In the genomic region with DNA sequence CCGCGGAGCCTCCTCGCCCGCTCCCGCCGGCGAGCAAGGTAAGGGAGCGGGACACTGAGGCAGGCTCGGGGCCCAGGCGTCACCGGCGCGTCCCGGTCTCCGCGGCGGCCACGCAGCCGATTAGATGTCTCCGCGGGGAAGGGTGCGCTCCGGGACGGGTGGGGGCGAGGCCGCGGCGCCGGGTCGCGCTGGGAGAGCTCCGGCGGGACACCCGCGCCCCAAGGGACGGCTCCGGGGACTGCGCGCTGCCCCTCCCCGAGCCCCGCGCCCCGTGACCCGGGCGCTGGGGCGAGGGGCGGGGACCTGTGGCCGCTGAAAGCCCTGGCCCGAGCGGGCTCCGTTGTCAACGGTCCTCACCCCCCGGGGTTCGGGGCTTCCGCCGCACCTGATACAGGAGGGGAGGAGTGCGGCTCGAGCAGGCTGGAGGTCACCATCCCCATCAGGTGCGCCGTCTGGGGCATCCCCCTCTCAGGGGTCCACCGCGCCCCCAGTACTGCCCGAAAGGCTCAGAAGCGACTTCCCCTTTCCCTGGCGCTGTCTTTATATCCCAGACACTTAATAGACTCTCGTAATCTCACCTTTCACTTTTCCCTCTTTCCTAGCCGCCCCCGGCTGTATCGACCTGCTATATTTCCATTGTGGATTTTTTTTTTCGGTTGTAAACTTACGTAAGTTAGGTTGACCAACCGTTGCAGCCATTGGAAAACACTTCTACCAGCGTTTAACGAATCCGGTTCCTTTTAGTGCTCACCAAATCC, we compare ENCODE assay signal across 8 cellular contexts. TPM values are rescaled to one million over a fixed set of nuclear protein-coding genes. Genes with fewer than 3 reads are reported as not detected.
A peak's percentile ranks its signal among the peaks of the same experiment; 100 is the strongest.
DNase-seq lines count a peak whose midpoint lies in the region; TF ChIP-seq lines count a peak whose summit lies in the region.

No MANE protein-coding gene starts in this region.

- peak overlapping the region; percentile 79 for H2BK5ac ChIP-seq in mesenchymal stem cell (ENCODE audit: low read depth, low read length, poor library complexity, severe bottlenecking)

- WGBS in mesenchymal stem cell = 6% methylated on average over 65 of the region's 75 CpGs

- H3F3A ChIP-seq in Loucy (ENCODE audit: low read depth) = no peaks in the 10 kb centered on the region

- H3K4me1 ChIP-seq in Loucy (ENCODE audit: insufficient read depth, low read length, poor library complexity, severe bottlenecking) (peaks cover 49% of the 10 kb centered on the region), mesenchymal stem cell (ENCODE audit: control insufficient read depth, insufficient read depth, low read depth, low read length) (peaks cover 6% of the 10 kb centered on the region)

- peaks cover 54% of the 10 kb centered on the region for H3K79me2 ChIP-seq in Loucy (ENCODE audit: insufficient read depth, low read length)

- CTCF ChIA-PET in GM10248 (lab: Yijun Ruan, JAX) = interaction anchor here (1.1 kb wide), 1 partner anchor 10 kb away, joined by 3 read pairs; no protein-coding TSS in a partner anchor
- CTCF ChIA-PET in activated CD4-positive, alpha-beta T cell treated with anti-CD3 and anti-CD28 coated beads, Interleukin-2, amount 10 ng/mL, durations not matched to agents 7 days and 5 days (lab: Charles Lee) = interaction anchor here (1.1 kb wide), 1 partner anchor 62 kb away, joined by 3 read pairs; no protein-coding TSS in a partner anchor

- peak overlapping the region; percentile 88 for H3K4me3 ChIP-seq in H7 (ENCODE audit: insufficient read depth, low read depth, low read length)
- H3K4me3 ChIP-seq in Loucy (ENCODE audit: low read length, poor library complexity, severe bottlenecking) = peak overlapping the region; percentile 93
- H3K4me3 ChIP-seq in mesenchymal stem cell (ENCODE audit: insufficient read depth in 1 of 2, low read depth in 1 of 2, low read length in 2 of 2) = peak overlapping the region; percentile 96 to 99

- peak overlapping the region; percentile 38 for H4K8ac ChIP-seq in mesenchymal stem cell (ENCODE audit: low read length)

- no peak for TF ChIP-seq CTCF in GM10248 (IDR thresholded peaks at IDR 0.05; ENCODE audit: control extremely low read depth, extremely low read depth, low read depth, missing control alignments)
- TF ChIP-seq CTCF in Loucy (conservative IDR thresholded peaks at IDR 0.05; ENCODE audit: low read length) = no peak

- H3K4me2 ChIP-seq in Loucy (ENCODE audit: low read depth, low read length, poor library complexity, severe bottlenecking) = peak overlapping the region; percentile 99
- peak overlapping the region; percentile 99 for H3K4me2 ChIP-seq in mesenchymal stem cell (ENCODE audit: low read length, poor library complexity, severe bottlenecking)

- peaks cover 48% of the 10 kb centered on the region for H4K20me1 ChIP-seq in Loucy (ENCODE audit: insufficient read depth, low read length, poor library complexity, severe bottlenecking)

- H2AFZ ChIP-seq in Loucy (ENCODE audit: low read length) (peak overlapping the region; percentile 83; the same call in 1 of the 2 replicates), mesenchymal stem cell (ENCODE audit: low read depth, low read length) (peak overlapping the region; percentile 82)

- H3K9me2 ChIP-seq in Loucy (replicated peaks; ENCODE audit: low read depth, low read length) = no peaks in the 10 kb centered on the region

- peaks cover 22% of the 10 kb centered on the region for H3K79me1 ChIP-seq in mesenchymal stem cell (replicated peaks; ENCODE audit: low read length, poor library complexity, severe bottlenecking)

- H3K4ac ChIP-seq in mesenchymal stem cell (ENCODE audit: low read depth in 1 of 2, low read length in 2 of 2) = peak overlapping the region; percentile 80 to 91

- H3K36me3 ChIP-seq in H7 (replicated peaks; ENCODE audit: control insufficient read depth, insufficient read depth, low read length) = peaks cover 15% of the 10 kb centered on the region
- H3K36me3 ChIP-seq in Loucy (ENCODE audit: insufficient read depth, low read length) = peaks cover 6% of the 10 kb centered on the region; the same call in 1 of the 2 replicates
- H3K36me3 ChIP-seq in mesenchymal stem cell (ENCODE audit: control insufficient read depth in 1 of 2, insufficient read depth in 2 of 2, low read depth in 1 of 2, low read length in 2 of 2) = peaks cover 10 to 41% of the 10 kb centered on the region in 2 experiments

- H2BK120ac ChIP-seq in mesenchymal stem cell (ENCODE audit: low read depth, low read length) = peak overlapping the region; percentile 67

- H3K4me1 Mint-ChIP-seq in activated CD4-positive, alpha-beta T cell treated with anti-CD3 and anti-CD28 coated beads, Interleukin-2, amount 10 ng/mL, durations not matched to agents 7 days and 5 days = peaks cover 44% of the 10 kb centered on the region

- peaks cover 30% of the 10 kb centered on the region for H3K36me3 Mint-ChIP-seq in activated CD4-positive, alpha-beta T cell treated with anti-CD3 and anti-CD28 coated beads, Interleukin-2, amount 10 ng/mL, durations not matched to agents 7 days and 5 days (ENCODE audit: low read depth)

- no peak overlapping the region for H2AK5ac ChIP-seq in mesenchymal stem cell (ENCODE audit: low read length, severe bottlenecking)

- H3K27me3 ChIP-seq in H7 (ENCODE audit: control insufficient read depth, insufficient read depth, low read length) (no peaks in the 10 kb centered on the region), Loucy (ENCODE audit: insufficient read depth, low read length, poor library complexity, severe bottlenecking) (no peaks in the 10 kb centered on the region), mesenchymal stem cell (ENCODE audit: control insufficient read depth in 1 of 2, insufficient read depth in 1 of 2, low read length in 2 of 2) (peaks cover 0 to 3% of the 10 kb centered on the region in 2 experiments)

- peaks cover 7% of the 10 kb centered on the region for H3K27me3 Mint-ChIP-seq in activated CD4-positive, alpha-beta T cell treated with anti-CD3 and anti-CD28 coated beads, Interleukin-2, amount 10 ng/mL, durations not matched to agents 7 days and 5 days

- POLR2A ChIA-PET in GM10248 (lab: Yijun Ruan, JAX) = no interaction called here
- POLR2A ChIA-PET in activated CD4-positive, alpha-beta T cell treated with anti-CD3 and anti-CD28 coated beads, Interleukin-2, amount 10 ng/mL, durations not matched to agents 7 days and 5 days (lab: Charles Lee) = no interaction called here

- DNase-seq in GM10248 (ENCODE audit: extremely low spot score) = peak; percentile 63
- peak; percentile 89 for DNase-seq in H7
- peak; percentile 43 for DNase-seq in activated CD4-positive, alpha-beta T cell treated with anti-CD3 and anti-CD28 coated beads, Interleukin-2, amount 10 ng/mL, durations not matched to agents 7 days and 5 days
- DNase-seq in effector CD8-positive, alpha-beta T cell (lab: John Stamatoyannopoulos, UW) = peak; percentile 32
- peak; percentile 70 for DNase-seq in mesenchymal stem cell
- peak; percentile 2 to 8 for DNase-seq in stimulated activated CD8-positive, alpha-beta memory T cell treated with anti-CD3 and anti-CD28 coated beads, Interleukin-7, amount 100 ng/mL, for 48 hours (ENCODE audit: extremely low read depth in 1 of 2, low read depth in 1 of 2)
- DNase-seq in OCI-M2 (lab: John Stamatoyannopoulos, UW; ENCODE audit: unreplicated experiment) = no peak

- peak overlapping the region; percentile 78 for H3K9ac ChIP-seq in Loucy (ENCODE audit: low read depth, low read length, poor library complexity, severe bottlenecking)
- peak overlapping the region; percentile 95 for H3K9ac ChIP-seq in mesenchymal stem cell (ENCODE audit: low read length)

- H3K9me3 ChIP-seq in Loucy (ENCODE audit: insufficient read depth, low read depth, low read length) = no peaks in the 10 kb centered on the region
- H3K9me3 ChIP-seq in mesenchymal stem cell (ENCODE audit: control insufficient read depth, low read length) = no peaks in the 10 kb centered on the region

- H3K9me3 Mint-ChIP-seq in activated CD4-positive, alpha-beta T cell treated with anti-CD3 and anti-CD28 coated beads, Interleukin-2, amount 10 ng/mL, durations not matched to agents 7 days and 5 days = no peaks in the 10 kb centered on the region

- H2BK15ac ChIP-seq in mesenchymal stem cell (ENCODE audit: low read depth, poor library complexity, severe bottlenecking) = peak overlapping the region; percentile 89

- H3K14ac ChIP-seq in mesenchymal stem cell (ENCODE audit: low read length in 2 of 2) = peak overlapping the region in 1 of 2 experiments; percentile 97

- peak overlapping the region; percentile 89 to 90 for H3K18ac ChIP-seq in mesenchymal stem cell (ENCODE audit: low read depth in 1 of 2, low read length in 2 of 2)

- peak overlapping the region; percentile 43 for H3K27ac Mint-ChIP-seq in activated CD4-positive, alpha-beta T cell treated with anti-CD3 and anti-CD28 coated beads, Interleukin-2, amount 10 ng/mL, durations not matched to agents 7 days and 5 days

- H3K27ac ChIP-seq in mesenchymal stem cell (ENCODE audit: low read length, poor library complexity, severe bottlenecking) = peak overlapping the region; percentile 8

- H4K91ac ChIP-seq in mesenchymal stem cell (ENCODE audit: low read length) = peak overlapping the region; percentile 65

- no peak overlapping the region for H2BK12ac ChIP-seq in mesenchymal stem cell (ENCODE audit: low read length in 2 of 2)

- H3K23ac ChIP-seq in mesenchymal stem cell (ENCODE audit: low read length in 2 of 2) = peak overlapping the region; percentile 52 to 83

- peak overlapping the region; percentile 81 for H3K4me3 Mint-ChIP-seq in activated CD4-positive, alpha-beta T cell treated with anti-CD3 and anti-CD28 coated beads, Interleukin-2, amount 10 ng/mL, durations not matched to agents 7 days and 5 days

RNA-seq across cellular contexts. Expression of a gene that starts 0.6 kb away (rescaled TPM):
- total RNA-seq in H7 (2014; rRNA removed; shearing (Covaris generic)) = 51.5 and 52.2 TPM in 2 replicates
- 10 to 100 TPM; 29.2 to 32.7 TPM for total RNA-seq in activated CD4-positive, alpha-beta T cell treated with anti-CD3 and anti-CD28 coated beads, Interleukin-2, amount 10 ng/mL, durations not matched to agents 7 days and 5 days
- polyA plus RNA-seq in mesenchymal stem cell (2013, experiment 1 of 2) = 25.2 TPM
- 25.0 TPM for polyA plus RNA-seq in mesenchymal stem cell (2013, experiment 2 of 2)
